In genomic region chr11:112225753-112226061, GRCh38 we compare ENCODE assay signal across 8 cellular contexts. TPM values are rescaled to one million over a fixed set of nuclear protein-coding genes. Genes with fewer than 3 reads are reported as not detected.
DNase-seq lines count a peak whose midpoint lies in the region; ATAC-seq and TF ChIP-seq lines count a peak whose summit lies in the region.

No MANE protein-coding gene starts in this region.

- no peaks in the 10 kb centered on the region for H3K27me3 Mint-ChIP-seq in activated naive CD8-positive, alpha-beta T cell treated with anti-CD3 and anti-CD28 coated beads, Interleukin-2, amount 10 ng/mL, durations not matched to agents 7 days and 5 days
- H3K27me3 Mint-ChIP-seq in stimulated activated naive B cell treated with anti-CD40 and anti-IgM and Interleukin-4, amounts not matched to agents 10 μg/mL and 1 μg/mL and 100 μg/mL, for 72 hours = no peaks in the 10 kb centered on the region

- H3K9ac ChIP-seq in iPS-15b (ENCODE audit: low read depth, low read length) = peak overlapping the region; percentile 82

- no peak for ATAC-seq in activated naive CD8-positive, alpha-beta T cell treated with anti-CD3 and anti-CD28 coated beads, Interleukin-2, amount 10 ng/mL, durations not matched to agents 7 days and 5 days (ENCODE audit: low read depth)
- ATAC-seq in stimulated activated naive B cell treated with anti-CD40 and anti-IgM and Interleukin-4, amounts not matched to agents 10 μg/mL and 1 μg/mL and 100 μg/mL, for 72 hours (replicated peaks) = no peak
- no peak for ATAC-seq in HG02840 (IDR thresholded peaks at IDR 0.05; ENCODE audit: low FRiP score, unreplicated experiment)

- DNase-seq in HFF-Myc (ENCODE audit: extremely low read depth, low read depth) = no peak
- no peak for DNase-seq in activated naive CD8-positive, alpha-beta T cell treated with anti-CD3 and anti-CD28 coated beads, Interleukin-2, amount 10 ng/mL, durations not matched to agents 7 days and 5 days
- no peak for DNase-seq in stimulated activated naive B cell treated with anti-CD40 and anti-IgM and Interleukin-4, amounts not matched to agents 10 μg/mL and 1 μg/mL and 100 μg/mL, for 72 hours
- DNase-seq in AML-193 (lab: John Stamatoyannopoulos, UW) = no peak
- DNase-seq in activated CD4-positive, alpha-beta T cell treated with anti-CD3 and anti-CD28 coated beads for 1 hour = no peak
- no peak for DNase-seq in NOMO-1 (lab: John Stamatoyannopoulos, UW; ENCODE audit: unreplicated experiment in 2 of 2)

- POLR2A ChIA-PET in activated naive CD8-positive, alpha-beta T cell treated with anti-CD3 and anti-CD28 coated beads, Interleukin-2, amount 10 ng/mL, durations not matched to agents 7 days and 5 days (lab: Charles Lee) = interaction anchor here (0.6 to 1.4 kb wide), 3 partner anchors 16 to 1982 kb away, joined by 3 to 4 read pairs (median 4); no protein-coding TSS in a partner anchor

- peak overlapping the region; percentile 82 for H3K27ac Mint-ChIP-seq in activated naive CD8-positive, alpha-beta T cell treated with anti-CD3 and anti-CD28 coated beads, Interleukin-2, amount 10 ng/mL, durations not matched to agents 7 days and 5 days
- H3K27ac Mint-ChIP-seq in stimulated activated naive B cell treated with anti-CD40 and anti-IgM and Interleukin-4, amounts not matched to agents 10 μg/mL and 1 μg/mL and 100 μg/mL, for 72 hours = peak overlapping the region; percentile 99

- no peaks in the 10 kb centered on the region for H3K9me3 Mint-ChIP-seq in activated naive CD8-positive, alpha-beta T cell treated with anti-CD3 and anti-CD28 coated beads, Interleukin-2, amount 10 ng/mL, durations not matched to agents 7 days and 5 days
- no peaks in the 10 kb centered on the region for H3K9me3 Mint-ChIP-seq in stimulated activated naive B cell treated with anti-CD40 and anti-IgM and Interleukin-4, amounts not matched to agents 10 μg/mL and 1 μg/mL and 100 μg/mL, for 72 hours

- H3K36me3 Mint-ChIP-seq in activated naive CD8-positive, alpha-beta T cell treated with anti-CD3 and anti-CD28 coated beads, Interleukin-2, amount 10 ng/mL, durations not matched to agents 7 days and 5 days = peaks cover 9% of the 10 kb centered on the region
- H3K36me3 Mint-ChIP-seq in stimulated activated naive B cell treated with anti-CD40 and anti-IgM and Interleukin-4, amounts not matched to agents 10 μg/mL and 1 μg/mL and 100 μg/mL, for 72 hours = peaks cover 6 to 19% of the 10 kb centered on the region in 2 donors

- no peaks in the 10 kb centered on the region for H3K9me3 ChIP-seq in iPS-15b (ENCODE audit: control insufficient read depth, insufficient read depth, low read length)

- H3K4me1 Mint-ChIP-seq in activated naive CD8-positive, alpha-beta T cell treated with anti-CD3 and anti-CD28 coated beads, Interleukin-2, amount 10 ng/mL, durations not matched to agents 7 days and 5 days = peaks cover 16% of the 10 kb centered on the region
- peaks cover 11 to 20% of the 10 kb centered on the region in 2 donors for H3K4me1 Mint-ChIP-seq in stimulated activated naive B cell treated with anti-CD40 and anti-IgM and Interleukin-4, amounts not matched to agents 10 μg/mL and 1 μg/mL and 100 μg/mL, for 72 hours

- no peak for TF ChIP-seq CTCF in HFF-Myc (IDR thresholded peaks at IDR 0.05; ENCODE audit: low read depth, low read length, missing control alignments)

- no peaks in the 10 kb centered on the region for H3K4me1 ChIP-seq in iPS-15b (ENCODE audit: control insufficient read depth, insufficient read depth, low read length)

- H3K36me3 ChIP-seq in iPS-15b (ENCODE audit: control insufficient read depth, insufficient read depth, low read length) = no peaks in the 10 kb centered on the region

- H3K27me3 ChIP-seq in iPS-15b (ENCODE audit: control insufficient read depth, insufficient read depth, low read length) = no peaks in the 10 kb centered on the region

- peak overlapping the region; percentile 77 for H3K4me3 ChIP-seq in HFF-Myc (replicated peaks; ENCODE audit: low read depth, low read length)
- H3K4me3 ChIP-seq in iPS-15b (ENCODE audit: low read depth, low read length) = peak overlapping the region; percentile 97

- H3K4me3 Mint-ChIP-seq in activated naive CD8-positive, alpha-beta T cell treated with anti-CD3 and anti-CD28 coated beads, Interleukin-2, amount 10 ng/mL, durations not matched to agents 7 days and 5 days = peak overlapping the region; percentile 86
- peak overlapping the region; percentile 95 to 98 for H3K4me3 Mint-ChIP-seq in stimulated activated naive B cell treated with anti-CD40 and anti-IgM and Interleukin-4, amounts not matched to agents 10 μg/mL and 1 μg/mL and 100 μg/mL, for 72 hours

RNA-seq across cellular contexts. Expression of gene PTS, which starts 0.5 kb away (rescaled TPM):
- total RNA-seq in activated naive CD8-positive, alpha-beta T cell treated with anti-CD3 and anti-CD28 coated beads, Interleukin-2, amount 10 ng/mL, durations not matched to agents 7 days and 5 days = 10 to 100 TPM; 20.9 to 24.2 TPM

RNA-seq across cellular contexts. Expression of gene PLET1, which starts 35.0 kb away (rescaled TPM):
- not detected for total RNA-seq in activated naive CD8-positive, alpha-beta T cell treated with anti-CD3 and anti-CD28 coated beads, Interleukin-2, amount 10 ng/mL, durations not matched to agents 7 days and 5 days

RNA-seq across cellular contexts. Expression of gene BCO2, which starts 50.4 kb away (rescaled TPM):
- total RNA-seq in activated naive CD8-positive, alpha-beta T cell treated with anti-CD3 and anti-CD28 coated beads, Interleukin-2, amount 10 ng/mL, durations not matched to agents 7 days and 5 days = 1 to 10 TPM; 1.5 to 2.4 TPM

RNA-seq across cellular contexts. Expression of gene TEX12, which starts 58.5 kb away (rescaled TPM):
- total RNA-seq in activated naive CD8-positive, alpha-beta T cell treated with anti-CD3 and anti-CD28 coated beads, Interleukin-2, amount 10 ng/mL, durations not matched to agents 7 days and 5 days = under 1 TPM in 1 of 2 experiments, not detected in 1; 0.40 TPM
